ENCODE assay signal across 20 cellular contexts in the genomic region with DNA sequence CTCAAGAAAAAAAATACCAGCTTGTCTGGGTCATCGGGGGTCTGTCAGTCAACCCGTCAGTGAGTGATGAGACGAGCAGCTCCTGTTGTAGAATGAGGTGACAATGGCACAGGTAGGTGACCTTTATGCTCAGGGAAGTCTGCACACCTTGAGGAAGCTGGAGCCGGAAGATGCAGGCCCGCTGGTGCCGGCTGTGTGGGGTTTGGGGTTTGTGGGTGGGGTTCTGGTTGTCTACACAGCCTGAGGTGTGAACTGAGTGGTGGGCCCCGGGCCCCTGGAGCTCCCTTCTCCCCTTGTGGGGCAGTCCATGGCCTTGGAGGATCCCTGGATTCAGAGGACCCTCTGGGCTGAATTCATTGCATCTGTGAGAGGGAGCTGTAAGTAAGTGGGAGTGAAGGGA.
DNase-seq lines count a peak whose midpoint lies in the region; ATAC-seq, FAIRE-seq and TF ChIP-seq lines count a peak whose summit lies in the region.
"Had no signal": no experiment of that assay in that cellular context is flagged by ENCODE, and none has a peak within 500 bp of the region (broad histone marks: within the 10 kb centered on the region; RNA-seq: fewer than 3 reads in every experiment).

No MANE protein-coding gene starts in this region.

- no peaks in the 10 kb centered on the region; the same call in 2 of the 3 replicates for H3K9me3 ChIP-seq in A549
- H3K9me3 ChIP-seq in PC-3 (ENCODE audit: low read length), result no peaks in the 10 kb centered on the region
- no peaks in the 10 kb centered on the region for H3K9me3 ChIP-seq in kidney (ENCODE audit: control insufficient read depth in 1 of 2, low read length in 2 of 2)
- H3K9me3 ChIP-seq: BLaER1 treated with 17β-estradiol and CSF1 and Interleukin-3, amounts not matched to agents 10 nM and 100 nM; Caco-2 had no signal

- H3K36me3 ChIP-seq in PC-3 (ENCODE audit: low read depth, low read length) (no peaks in the 10 kb centered on the region), kidney (ENCODE audit: control insufficient read depth in 1 of 2, insufficient read depth in 2 of 2, low read length in 2 of 2) (no peaks in the 10 kb centered on the region)
- H3K36me3 ChIP-seq: BLaER1 treated with 17β-estradiol and CSF1 and Interleukin-3, amounts not matched to agents 10 nM and 100 nM had no signal

- peaks cover 35% of the 10 kb centered on the region for H3K79me2 ChIP-seq in PC-3 (ENCODE audit: low read length)

- H3K27ac ChIP-seq in A549 (peak overlapping the region; percentile 62 to 89), PC-3 (ENCODE audit: low read length) (peak overlapping the region; percentile 100), kidney (ENCODE audit: low read depth in 2 of 2, low read length in 2 of 2) (no peak overlapping the region)
- H3K27ac ChIP-seq: BLaER1 treated with 17β-estradiol and CSF1 and Interleukin-3, amounts not matched to agents 10 nM and 100 nM; C4-2B had no signal

- peak overlapping the region; percentile 99 for H3K9ac ChIP-seq in PC-3 (ENCODE audit: low read length)
- no peak overlapping the region for H3K9ac ChIP-seq in kidney (ENCODE audit: low read length in 2 of 2)
- H3K9ac ChIP-seq: BLaER1 treated with 17β-estradiol and CSF1 and Interleukin-3, amounts not matched to agents 10 nM and 100 nM had no signal

- no peaks in the 10 kb centered on the region for H3K9me2 ChIP-seq in PC-3 (replicated peaks; ENCODE audit: low read length)

- CTCF ChIA-PET in A549 (lab: Yijun Ruan, JAX) (interaction anchor here (1.4 to 2.4 kb wide), 5 partner anchors 9 to 166 kb away, joined by 3 to 9 read pairs (median 5); a partner anchor contains a TSS), PC-3 (lab: Charles Lee) (no interaction called here)
- CTCF ChIA-PET in activated naive CD4-positive, alpha-beta T cell treated with anti-CD3 and anti-CD28 coated beads for 36 hours (lab: Charles Lee), result interaction anchor here (1.2 kb wide), 1 partner anchor 73 kb away, joined by 3 read pairs; no protein-coding TSS in a partner anchor

- DNase-seq in A549 (ENCODE audit: low read depth in 1 of 2, low spot score in 1 of 2) (no peak), PC-3 (no peak), kidney (peak; percentile 18), activated gamma-delta T cell (lab: John Stamatoyannopoulos, UW) (no peak)
- no peak for DNase-seq in activated naive CD4-positive, alpha-beta T cell treated with anti-CD3 and anti-CD28 coated beads for 36 hours
- DNase-seq: 8988T; AML-193; Caco-2; Calu3; CD4-positive, alpha-beta T cell; CD8-positive, alpha-beta T cell; DMS79 treated with DMSO at 0.1 percent for 48 hours; GF-D8 had no signal

- H3K27me3 ChIP-seq in PC-3 (ENCODE audit: low read length), result no peaks in the 10 kb centered on the region
- H3K27me3 ChIP-seq: BLaER1 treated with 17β-estradiol and CSF1 and Interleukin-3, amounts not matched to agents 10 nM and 100 nM had no signal

- FAIRE-seq in A549 (lab: Jason Lieb, UNC) (no peak), kidney (lab: Jason Lieb, UNC) (no peak)
- FAIRE-seq: A204.1, D721Med, G401.6, GM12891 had no signal

- no peaks in the 10 kb centered on the region for H3K36me3 Mint-ChIP-seq in activated naive CD4-positive, alpha-beta T cell treated with anti-CD3 and anti-CD28 coated beads for 36 hours (ENCODE audit: low read depth)
- H3K36me3 Mint-ChIP-seq: CD8-positive, alpha-beta T cell had no signal

- H3F3A ChIP-seq in PC-3 (ENCODE audit: low read length, unreplicated experiment), result no peaks in the 10 kb centered on the region

- H3K4me3 Mint-ChIP-seq in activated naive CD4-positive, alpha-beta T cell treated with anti-CD3 and anti-CD28 coated beads for 36 hours, result no peak overlapping the region
- H3K4me3 Mint-ChIP-seq: B cell; CD4-positive, alpha-beta T cell; CD8-positive, alpha-beta T cell had no signal

- no TSS peak for BruUV-seq in PC-3 (replicated peaks; lab: Mats Ljungman, UMichigan)

- H3K4me2 ChIP-seq in A549 (peak overlapping the region; percentile 67; the same call in 1 of the 3 replicates), PC-3 (ENCODE audit: low read length) (no peak overlapping the region)
- H3K4me2 ChIP-seq: BLaER1 treated with 17β-estradiol and CSF1 and Interleukin-3, amounts not matched to agents 10 nM and 100 nM had no signal

- POLR2A ChIA-PET in A549 (lab: Yijun Ruan, JAX) (no interaction called here), PC-3 (lab: Charles Lee; ENCODE audit: unreplicated experiment) (no interaction called here)

- no peak overlapping the region for H2AFZ ChIP-seq in PC-3 (ENCODE audit: low read length)

- 86% methylated on average over 6 of the region's 7 CpGs for WGBS in A549 (ENCODE audit: missing lambda C conversion rate)

- H3K4me3 ChIP-seq in A549 (no peak overlapping the region), PC-3 (ENCODE audit: low read length) (no peak overlapping the region), kidney (ENCODE audit: low read length in 2 of 2) (no peak overlapping the region)
- H3K4me3 ChIP-seq: BLaER1 treated with 17β-estradiol and CSF1 and Interleukin-3, amounts not matched to agents 10 nM and 100 nM had no signal

- H3K27me3 Mint-ChIP-seq in activated naive CD4-positive, alpha-beta T cell treated with anti-CD3 and anti-CD28 coated beads for 36 hours (ENCODE audit: low read depth), result no peaks in the 10 kb centered on the region
- H3K27me3 Mint-ChIP-seq: CD4-positive, alpha-beta T cell had no signal

- ATAC-seq in A549 (no peak), PC-3 (no peak)
- ATAC-seq: CD8-positive, alpha-beta T cell had no signal

- TF ChIP-seq EP300 in A549 (IDR thresholded peaks at IDR 0.05), result no peak

- H3K4me1 ChIP-seq in A549 (peaks cover 39% of the 10 kb centered on the region), PC-3 (ENCODE audit: insufficient read depth, low read length) (peaks cover 52% of the 10 kb centered on the region), kidney (ENCODE audit: control insufficient read depth in 1 of 2, insufficient read depth in 1 of 2, low read depth in 1 of 2, low read length in 2 of 2) (no peaks in the 10 kb centered on the region)
- H3K4me1 ChIP-seq: Caco-2 had no signal

- no peak overlapping the region for H3K27ac Mint-ChIP-seq in activated naive CD4-positive, alpha-beta T cell treated with anti-CD3 and anti-CD28 coated beads for 36 hours
- H3K27ac Mint-ChIP-seq: B cell; CD4-positive, alpha-beta T cell; CD8-positive, alpha-beta T cell had no signal

- H4K20me1 ChIP-seq in PC-3 (ENCODE audit: low read length), result no peaks in the 10 kb centered on the region

- TF ChIP-seq RAD21 in A549 (conservative IDR thresholded peaks at IDR 0.05 in 1 of 2, IDR thresholded peaks at IDR 0.05 in 1 of 2), result no peak

- intact Hi-C loops in PC-3 (cut with micrococcal nuclease), result loop anchor here (2.0 kb wide), 1 partner anchor 51 kb away; no protein-coding TSS in a partner anchor
- intact Hi-C loops in kidney (cut with DNase I), result no loop called here
- intact Hi-C loops in activated naive CD4-positive, alpha-beta T cell treated with anti-CD3 and anti-CD28 coated beads for 36 hours (cut with micrococcal nuclease), result no loop called here

- TF ChIP-seq CTCF in A549 (IDR thresholded peaks at IDR 0.05), result no peak
- TF ChIP-seq CTCF in PC-3 (conservative IDR thresholded peaks at IDR 0.05; ENCODE audit: low read depth, low read length), result no peak
- TF ChIP-seq CTCF in kidney (IDR thresholded peaks at IDR 0.05; ENCODE audit: borderline replicate concordance, extremely low read depth, insufficient read depth), result no peak

- no peaks in the 10 kb centered on the region for H3K4me1 Mint-ChIP-seq in activated naive CD4-positive, alpha-beta T cell treated with anti-CD3 and anti-CD28 coated beads for 36 hours (ENCODE audit: low read depth)
- H3K4me1 Mint-ChIP-seq: B cell had no signal

- no peaks in the 10 kb centered on the region for H3K9me3 Mint-ChIP-seq in activated naive CD4-positive, alpha-beta T cell treated with anti-CD3 and anti-CD28 coated beads for 36 hours
- H3K9me3 Mint-ChIP-seq: CD4-positive, alpha-beta T cell; CD8-positive, alpha-beta T cell had no signal

- no peak for TF ChIP-seq POLR2A in A549 (IDR thresholded peaks at IDR 0.05; ENCODE audit: low read length)

TF ChIP-seq in A549, 52 proteins besides CTCF, POLR2A, EP300 and RAD21:
- TF ChIP-seq JUNB (IDR thresholded peaks at IDR 0.05) (no peak), FOXS1 (CRISPR knock-in tag; IDR thresholded peaks at IDR 0.05) (no peak), NFE2L2 (conservative IDR thresholded peaks at IDR 0.05; ENCODE audit: low read length) (no peak), HOXB13 (CRISPR knock-in tag; IDR thresholded peaks at IDR 0.05; ENCODE audit: low read depth) (no peak), NR3C1 (IDR thresholded peaks at IDR 0.05) (no peak), CHD4 (IDR thresholded peaks at IDR 0.05; ENCODE audit: borderline replicate concordance) (no peak), BHLHE40 (IDR thresholded peaks at IDR 0.05; ENCODE audit: low read depth, low read length) (no peak), HEYL (CRISPR knock-in tag; IDR thresholded peaks at IDR 0.05) (no peak), KDM5A (IDR thresholded peaks at IDR 0.05) (no peak), PHF8 (IDR thresholded peaks at IDR 0.05; ENCODE audit: borderline replicate concordance, low read depth) (no peak), JUN (IDR thresholded peaks at IDR 0.05) (no peak)
- TF ChIP-seq, protein P1, sequence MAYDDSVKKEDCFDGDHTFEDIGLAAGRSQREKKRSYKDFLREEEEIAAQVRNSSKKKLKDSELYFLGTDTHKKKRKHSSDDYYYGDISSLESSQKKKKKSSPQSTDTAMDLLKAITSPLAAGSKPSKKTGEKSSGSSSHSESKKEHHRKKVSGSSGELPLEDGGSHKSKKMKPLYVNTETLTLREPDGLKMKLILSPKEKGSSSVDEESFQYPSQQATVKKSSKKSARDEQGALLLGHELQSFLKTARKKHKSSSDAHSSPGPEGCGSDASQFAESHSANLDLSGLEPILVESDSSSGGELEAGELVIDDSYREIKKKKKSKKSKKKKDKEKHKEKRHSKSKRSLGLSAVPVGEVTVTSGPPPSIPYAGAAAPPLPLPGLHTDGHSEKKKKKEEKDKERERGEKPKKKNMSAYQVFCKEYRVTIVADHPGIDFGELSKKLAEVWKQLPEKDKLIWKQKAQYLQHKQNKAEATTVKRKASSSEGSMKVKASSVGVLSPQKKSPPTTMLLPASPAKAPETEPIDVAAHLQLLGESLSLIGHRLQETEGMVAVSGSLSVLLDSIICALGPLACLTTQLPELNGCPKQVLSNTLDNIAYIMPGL (CRISPR knock-in tag; IDR thresholded peaks at IDR 0.05; ENCODE audit: borderline replicate concordance), result no peak

Comparison
In these comparisons a context has a peak if more than half of its experiments do, and no peak if none do; other contexts are left out.
1. H3K27ac ChIP-seq: peak in A549 (2 of 2) and PC-3 (single experiment); none in kidney (0 of 2).